ENCODE assay signal across 23 cellular contexts in genomic region chr3:138062037-138062436, GRCh38. TPM values are rescaled to one million over a fixed set of nuclear protein-coding genes. Genes with fewer than 3 reads are reported as not detected.
"Had no signal": no experiment of that assay in that cellular context is flagged by ENCODE, and none has a peak within 500 bp of the region (broad histone marks: within the 10 kb centered on the region; RNA-seq: fewer than 3 reads in every experiment).

No MANE protein-coding gene starts in this region.

- H3K9me3 ChIP-seq: MG63, SJCRH30 had no signal

- H3K4me1 ChIP-seq: SJCRH30 had no signal

- H3K27me3 ChIP-seq: MG63, SJCRH30 had no signal

- DNase-seq: Karpas-422, KG1, NCI-H1092, NCI-H1105 treated with DMSO at 0.1 percent for 48 hours, NCI-H1417 treated with DMSO at 0.1 percent for 48 hours, NCI-H146, NCI-H1694 treated with DMSO at 0.1 percent for 48 hours, NCI-H1930, NCI-H2081, NCI-H2107, NCI-H2227 treated with DMSO at 0.1 percent for 48 hours, NCI-H524, NCI-H526 treated with DMSO at 0.1 percent for 48 hours, NCI-H748 treated with DMSO at 0.1 percent for 48 hours, RPMI8226, SHP77 treated with DMSO at 0.1 percent for 48 hours, SJCRH30, SW 1271 had no signal

- ATAC-seq: HepG2 had no signal

- H3K4me3 ChIP-seq: MG63, SJCRH30 had no signal

- H3K27ac ChIP-seq: SJCRH30 had no signal

RNA-seq across cellular contexts. Expression of gene CLDN18, which starts 52.1 kb away (rescaled TPM):
- total RNA-seq: HepG2, IMR-90, NCI-H460, SJCRH30 had no signal
- polyA plus RNA-seq: HepG2, IMR-90 had no signal

RNA-seq across cellular contexts. Expression of gene DZIP1L, which starts 53.4 kb away (rescaled TPM):
- total RNA-seq: HT-29 had no signal
